Comparison of ENCODE assay signal across 14 cellular contexts in the genomic region with DNA sequence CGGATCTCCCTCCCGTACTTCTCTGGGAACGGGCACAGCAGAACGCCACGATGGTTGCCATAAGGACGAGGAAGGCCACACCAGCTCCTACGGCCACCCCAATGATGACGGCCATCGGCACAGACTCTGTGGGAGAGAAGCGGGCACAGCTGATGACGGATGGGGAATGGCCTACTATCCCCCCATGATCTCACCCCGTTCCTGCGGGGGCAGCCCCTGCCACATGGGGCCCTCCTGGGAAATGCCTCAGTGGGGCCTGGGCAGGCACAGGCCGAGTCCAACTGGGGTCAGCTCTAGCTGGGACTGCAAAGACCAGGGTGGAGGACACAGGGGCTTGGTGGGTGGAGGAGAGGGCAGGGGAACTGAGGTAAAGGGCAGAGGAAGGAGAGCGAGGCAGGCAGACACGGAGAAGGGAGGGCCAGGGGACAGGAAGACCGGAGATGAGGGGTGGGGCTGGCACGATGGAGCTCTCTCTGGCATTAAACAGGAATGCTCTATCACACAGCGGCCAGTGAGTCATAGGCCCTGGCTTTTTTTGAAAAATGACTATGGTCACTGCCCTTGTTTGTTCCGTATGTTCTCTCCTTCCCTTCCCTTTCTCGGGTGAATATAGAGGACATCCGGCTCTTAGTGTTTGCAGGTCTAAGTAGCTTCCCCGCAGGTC.
DNase-seq lines count a peak whose midpoint lies in the region; ATAC-seq, FAIRE-seq and TF ChIP-seq lines count a peak whose summit lies in the region.
"Had no signal": no experiment of that assay in that cellular context is flagged by ENCODE, and none has a peak within 500 bp of the region (broad histone marks: within the 10 kb centered on the region; RNA-seq: fewer than 3 reads in every experiment).

No MANE protein-coding gene starts in this region.

- TF ChIP-seq CTCF in AG09319 (IDR thresholded peaks at IDR 0.05; ENCODE audit: low read depth, low read length): no peak
- no peak for TF ChIP-seq CTCF in fibroblast of pulmonary artery (IDR thresholded peaks at IDR 0.05; ENCODE audit: low read length, missing control alignments)
- no peak for TF ChIP-seq CTCF in osteocyte (IDR thresholded peaks at IDR 0.05)
- no peak for TF ChIP-seq CTCF in progenitor cell of endocrine pancreas (IDR thresholded peaks at IDR 0.05; ENCODE audit: unreplicated experiment)

- no peak for FAIRE-seq in RCC 7860 (lab: Jason Lieb, UNC)
- FAIRE-seq: colon, GM19239 had no signal

- DNase-seq in AG09319 (ENCODE audit: extremely low read depth, low read depth): peak; percentile 67
- DNase-seq in RCC 7860 (ENCODE audit: low spot score): peak; percentile 35
- DNase-seq in fibroblast of pulmonary artery (ENCODE audit: low read depth): peak; percentile 75
- DNase-seq in osteocyte (ENCODE audit: extremely low spot score, unreplicated experiment): no peak
- no peak for DNase-seq in activated T-helper 2 cell treated with anti-CD3 and anti-CD28 coated beads, Interferon-gamma antibody, Interleukin-2, Interleukin-4, amounts not matched to agents 10 μg/mL and 5 μg/mL and 100 μg/mL, durations not matched to agents 14 hours and 24 hours and 36 hours (ENCODE audit: low spot score)
- DNase-seq in inferior parietal cortex (ENCODE audit: extremely low spot score): no peak
- DNase-seq in progenitor cell of endocrine pancreas (ENCODE audit: low spot score, unreplicated experiment): no peak
- DNase-seq: activated CD4-positive, alpha-beta memory T cell treated with anti-CD3 and anti-CD28 coated beads, Interleukin-2, amount 10 ng/mL, durations not matched to agents 7 days and 5 days; COR-L47; NCI-H526 treated with DMSO at 0.1 percent for 48 hours had no signal

- no peaks in the 10 kb centered on the region for H3K9me3 Mint-ChIP-seq in osteocyte (ENCODE audit: unreplicated experiment)
- H3K9me3 Mint-ChIP-seq in activated T-helper 2 cell treated with anti-CD3 and anti-CD28 coated beads, Interferon-gamma antibody, Interleukin-2, Interleukin-4, amounts not matched to agents 10 μg/mL and 5 μg/mL and 100 μg/mL, durations not matched to agents 14 hours and 24 hours and 36 hours: no peaks in the 10 kb centered on the region
- no peaks in the 10 kb centered on the region for H3K9me3 Mint-ChIP-seq in progenitor cell of endocrine pancreas (ENCODE audit: low read depth)
- H3K9me3 Mint-ChIP-seq: activated CD4-positive, alpha-beta memory T cell treated with anti-CD3 and anti-CD28 coated beads, Interleukin-2, amount 10 ng/mL, durations not matched to agents 7 days and 5 days; nephron had no signal

- intact Hi-C loops in activated T-helper 2 cell treated with anti-CD3 and anti-CD28 coated beads, Interferon-gamma antibody, Interleukin-2, Interleukin-4, amounts not matched to agents 10 μg/mL and 5 μg/mL and 100 μg/mL, durations not matched to agents 14 hours and 24 hours and 36 hours (cut with micrococcal nuclease): no loop called here

- H3K4me1 Mint-ChIP-seq in osteocyte (ENCODE audit: unreplicated experiment) (peaks cover 49% of the 10 kb centered on the region), progenitor cell of endocrine pancreas (ENCODE audit: low read depth) (peaks cover 1% of the 10 kb centered on the region)
- H3K4me1 Mint-ChIP-seq in activated T-helper 2 cell treated with anti-CD3 and anti-CD28 coated beads, Interferon-gamma antibody, Interleukin-2, Interleukin-4, amounts not matched to agents 10 μg/mL and 5 μg/mL and 100 μg/mL, durations not matched to agents 14 hours and 24 hours and 36 hours (ENCODE audit: low read depth): no peaks in the 10 kb centered on the region
- H3K4me1 Mint-ChIP-seq: activated CD4-positive, alpha-beta memory T cell treated with anti-CD3 and anti-CD28 coated beads, Interleukin-2, amount 10 ng/mL, durations not matched to agents 7 days and 5 days had no signal

- H3K27ac Mint-ChIP-seq in osteocyte (ENCODE audit: unreplicated experiment) (peak overlapping the region; percentile 82), progenitor cell of endocrine pancreas (no peak overlapping the region)
- H3K27ac Mint-ChIP-seq in activated T-helper 2 cell treated with anti-CD3 and anti-CD28 coated beads, Interferon-gamma antibody, Interleukin-2, Interleukin-4, amounts not matched to agents 10 μg/mL and 5 μg/mL and 100 μg/mL, durations not matched to agents 14 hours and 24 hours and 36 hours: no peak overlapping the region
- H3K27ac Mint-ChIP-seq: activated CD4-positive, alpha-beta memory T cell treated with anti-CD3 and anti-CD28 coated beads, Interleukin-2, amount 10 ng/mL, durations not matched to agents 7 days and 5 days; nephron had no signal

- no peaks in the 10 kb centered on the region for H3K27me3 Mint-ChIP-seq in osteocyte (ENCODE audit: unreplicated experiment)
- H3K27me3 Mint-ChIP-seq in activated T-helper 2 cell treated with anti-CD3 and anti-CD28 coated beads, Interferon-gamma antibody, Interleukin-2, Interleukin-4, amounts not matched to agents 10 μg/mL and 5 μg/mL and 100 μg/mL, durations not matched to agents 14 hours and 24 hours and 36 hours (ENCODE audit: low read depth): no peaks in the 10 kb centered on the region
- peaks cover 7% of the 10 kb centered on the region for H3K27me3 Mint-ChIP-seq in progenitor cell of endocrine pancreas
- H3K27me3 Mint-ChIP-seq: activated CD4-positive, alpha-beta memory T cell treated with anti-CD3 and anti-CD28 coated beads, Interleukin-2, amount 10 ng/mL, durations not matched to agents 7 days and 5 days had no signal

- no peak overlapping the region for H3K4me3 ChIP-seq in fibroblast of pulmonary artery (replicated peaks; ENCODE audit: low read depth, low read length)

- no peaks in the 10 kb centered on the region for H3K36me3 Mint-ChIP-seq in osteocyte (ENCODE audit: unreplicated experiment)
- H3K36me3 Mint-ChIP-seq in activated T-helper 2 cell treated with anti-CD3 and anti-CD28 coated beads, Interferon-gamma antibody, Interleukin-2, Interleukin-4, amounts not matched to agents 10 μg/mL and 5 μg/mL and 100 μg/mL, durations not matched to agents 14 hours and 24 hours and 36 hours (ENCODE audit: low read depth): no peaks in the 10 kb centered on the region
- H3K36me3 Mint-ChIP-seq in progenitor cell of endocrine pancreas (ENCODE audit: insufficient read depth): no peaks in the 10 kb centered on the region

- H3K4me3 Mint-ChIP-seq in osteocyte (ENCODE audit: unreplicated experiment): no peak overlapping the region
- H3K4me3 Mint-ChIP-seq in activated T-helper 2 cell treated with anti-CD3 and anti-CD28 coated beads, Interferon-gamma antibody, Interleukin-2, Interleukin-4, amounts not matched to agents 10 μg/mL and 5 μg/mL and 100 μg/mL, durations not matched to agents 14 hours and 24 hours and 36 hours (ENCODE audit: low read depth): no peak overlapping the region
- no peak overlapping the region for H3K4me3 Mint-ChIP-seq in progenitor cell of endocrine pancreas (ENCODE audit: low read depth)
- H3K4me3 Mint-ChIP-seq: activated CD4-positive, alpha-beta memory T cell treated with anti-CD3 and anti-CD28 coated beads, Interleukin-2, amount 10 ng/mL, durations not matched to agents 7 days and 5 days; nephron had no signal

- no peak for ATAC-seq in GM18520 (IDR thresholded peaks at IDR 0.05; ENCODE audit: unreplicated experiment)

Comparison
In these comparisons a context has a peak if more than half of its experiments do, and no peak if none do; other contexts are left out.
1. DNase-seq: peak in AG09319 (single experiment), RCC 7860 (single experiment) and fibroblast of pulmonary artery (single experiment); none in osteocyte (single experiment), activated T-helper 2 cell treated with anti-CD3 and anti-CD28 coated beads, Interferon-gamma antibody, Interleukin-2, Interleukin-4, amounts not matched to agents 10 μg/mL and 5 μg/mL and 100 μg/mL, durations not matched to agents 14 hours and 24 hours and 36 hours (single experiment), inferior parietal cortex (single experiment) and progenitor cell of endocrine pancreas (single experiment).